8 cellular contexts compared by ENCODE assay signal in genomic region chr5:136212252-136212721, GRCh38. TPM values are rescaled to one million over a fixed set of nuclear protein-coding genes. Genes with fewer than 3 reads are reported as not detected.
DNase-seq lines count a peak whose midpoint lies in the region; ATAC-seq and TF ChIP-seq lines count a peak whose summit lies in the region.

No MANE protein-coding gene starts in this region.

- ATAC-seq in HG02970 (IDR thresholded peaks at IDR 0.05; ENCODE audit: low FRiP score, unreplicated experiment) (peak; percentile 52), RWPE2 (ENCODE audit: low read depth) (peak; percentile 46; the same call in 1 of the 3 replicates), HG03354 (IDR thresholded peaks at IDR 0.05; ENCODE audit: poor library complexity, severe bottlenecking, unreplicated experiment) (no peak)

- no peaks in the 10 kb centered on the region for H3K9me2 ChIP-seq in hepatocyte (replicated peaks; ENCODE audit: insufficient read depth)

- 64% methylated on average over 10 of the region's 10 CpGs for WGBS in hepatocyte (ENCODE audit: low lambda C conversion rate, missing lambda C conversion rate)

- H3K27me3 ChIP-seq in RWPE2 (ENCODE audit: insufficient read depth, poor library complexity, severe bottlenecking) (peaks cover 13% of the 10 kb centered on the region), hepatocyte (no peaks in the 10 kb centered on the region)

- H3K4me2 ChIP-seq in hepatocyte = no peak overlapping the region

- H3K36me3 ChIP-seq in RWPE2 (ENCODE audit: low read depth) (no peaks in the 10 kb centered on the region), hepatocyte (replicated peaks; ENCODE audit: insufficient read depth, low read depth) (no peaks in the 10 kb centered on the region)

- no peaks in the 10 kb centered on the region for H3K9me3 ChIP-seq in RWPE2 (ENCODE audit: severe bottlenecking)
- H3K9me3 ChIP-seq in hepatocyte (ENCODE audit: low read depth) = no peaks in the 10 kb centered on the region

- TF ChIP-seq CTCF in RWPE2 (IDR thresholded peaks at IDR 0.05; ENCODE audit: poor library complexity, severe bottlenecking) = peak; percentile 92
- peak; percentile 85 for TF ChIP-seq CTCF in hepatocyte (IDR thresholded peaks at IDR 0.05; ENCODE audit: poor library complexity)

- H3K4me3 ChIP-seq in RWPE2 (ENCODE audit: severe bottlenecking) (no peak overlapping the region), hepatocyte (no peak overlapping the region)

- DNase-seq in NK-92 treated with Interleukin-12 subunit alpha and Interleukin-12 subunit beta, amount 100 ng/mL, for 24 hours (lab: John Stamatoyannopoulos, UW) = peak; percentile 8
- DNase-seq in NK-92 (lab: John Stamatoyannopoulos, UW; ENCODE audit: unreplicated experiment) (no peak), RWPE2 (ENCODE audit: low spot score) (no peak), amygdala (lab: John Stamatoyannopoulos, UW) (peak in 32 of 56 donors; percentile 3 to 90 (median 24)), hepatocyte (ENCODE audit: low spot score) (peak; percentile 76)
- peak; percentile 61 for DNase-seq in stimulated activated CD4-positive, alpha-beta T cell treated with anti-CD3 and anti-CD28 coated beads, Interleukin-15, amount 100 ng/mL, for 24 hours

- no peak overlapping the region for H2AFZ ChIP-seq in hepatocyte

- no peaks in the 10 kb centered on the region for H3K79me2 ChIP-seq in hepatocyte

- H3K4me1 ChIP-seq in RWPE2 (ENCODE audit: insufficient read depth, poor library complexity, severe bottlenecking) (no peaks in the 10 kb centered on the region), hepatocyte (ENCODE audit: insufficient read depth) (no peaks in the 10 kb centered on the region)

- H3K27ac ChIP-seq in RWPE2 (ENCODE audit: poor library complexity, severe bottlenecking) (no peak overlapping the region), hepatocyte (no peak overlapping the region)

- H4K20me1 ChIP-seq in hepatocyte (ENCODE audit: insufficient read depth, poor library complexity, severe bottlenecking) = no peaks in the 10 kb centered on the region

RNA-seq across cellular contexts. Expression of gene SMIM32, which starts 19.3 kb away (rescaled TPM):
- 1.9 and 3.1 TPM in 2 replicates for total RNA-seq in hepatocyte
- polyA plus RNA-seq in hepatocyte = 2.7 and 3.9 TPM in 2 replicates

Comparison
In these comparisons a context has a peak if more than half of its experiments do, and no peak if none do; other contexts are left out.
1. DNase-seq: peak in NK-92 treated with Interleukin-12 subunit alpha and Interleukin-12 subunit beta, amount 100 ng/mL, for 24 hours (single experiment), amygdala (32 of 56), hepatocyte (single experiment) and stimulated activated CD4-positive, alpha-beta T cell treated with anti-CD3 and anti-CD28 coated beads, Interleukin-15, amount 100 ng/mL, for 24 hours (single experiment); none in NK-92 (single experiment) and RWPE2 (single experiment).